In genomic region chr11:65576867-65577755, GRCh38 we compare ENCODE assay signal across 7 cellular contexts. TPM values are rescaled to one million over a fixed set of nuclear protein-coding genes. Genes with fewer than 3 reads are reported as not detected.
DNase-seq lines count a peak whose midpoint lies in the region; ATAC-seq, FAIRE-seq and TF ChIP-seq lines count a peak whose summit lies in the region.

No MANE protein-coding gene starts in this region.

- in situ Hi-C loops in astrocyte of the cerebellum (cut with HindIII; ENCODE audit: low sequenced_read_pairs): no loop called here

- ATAC-seq in stimulated activated naive B cell treated with anti-CD40 and anti-IgM and Interleukin-4, amounts not matched to agents 10 μg/mL and 1 μg/mL and 100 μg/mL, for 72 hours (replicated peaks): peak; percentile 10 to 21
- ATAC-seq in HG02642 (IDR thresholded peaks at IDR 0.05; ENCODE audit: poor library complexity, unreplicated experiment): no peak

- H3K4me3 Mint-ChIP-seq in stimulated activated naive B cell treated with anti-CD40 and anti-IgM and Interleukin-4, amounts not matched to agents 10 μg/mL and 1 μg/mL and 100 μg/mL, for 72 hours: peak overlapping the region; percentile 88 to 90

- DNase-seq in GM12891 (ENCODE audit: insufficient read length, low spot score) (no peak), NOMO-1 treated with DMSO at 0.1 percent for 48 hours (lab: John Stamatoyannopoulos, UW; ENCODE audit: unreplicated experiment) (peak; percentile 61), astrocyte of the cerebellum (ENCODE audit: low read depth) (no peak), iris pigment epithelial cell (ENCODE audit: low read depth) (peak; percentile 47), cerebellum (ENCODE audit: low spot score) (no peak)
- DNase-seq in stimulated activated naive B cell treated with anti-CD40 and anti-IgM and Interleukin-4, amounts not matched to agents 10 μg/mL and 1 μg/mL and 100 μg/mL, for 72 hours: peak; percentile 56

- no peak for TF ChIP-seq CTCF in astrocyte of the cerebellum (IDR thresholded peaks at IDR 0.05; ENCODE audit: low read depth, low read length, missing control alignments)

- no peaks in the 10 kb centered on the region for H3K9me3 Mint-ChIP-seq in stimulated activated naive B cell treated with anti-CD40 and anti-IgM and Interleukin-4, amounts not matched to agents 10 μg/mL and 1 μg/mL and 100 μg/mL, for 72 hours

- H3K36me3 Mint-ChIP-seq in stimulated activated naive B cell treated with anti-CD40 and anti-IgM and Interleukin-4, amounts not matched to agents 10 μg/mL and 1 μg/mL and 100 μg/mL, for 72 hours: peaks cover 33 to 58% of the 10 kb centered on the region in 2 donors

- H3K27me3 Mint-ChIP-seq in stimulated activated naive B cell treated with anti-CD40 and anti-IgM and Interleukin-4, amounts not matched to agents 10 μg/mL and 1 μg/mL and 100 μg/mL, for 72 hours: no peaks in the 10 kb centered on the region

- TF ChIP-seq POLR2A in GM12891 (IDR thresholded peaks at IDR 0.05; ENCODE audit: low read depth, low read length): no peak

- peak; percentile 76 for FAIRE-seq in GM12891 (lab: Jason Lieb, UNC)

- peaks cover 40 to 77% of the 10 kb centered on the region in 2 donors for H3K4me1 Mint-ChIP-seq in stimulated activated naive B cell treated with anti-CD40 and anti-IgM and Interleukin-4, amounts not matched to agents 10 μg/mL and 1 μg/mL and 100 μg/mL, for 72 hours

- H3K4me3 ChIP-seq in astrocyte of the cerebellum (ENCODE audit: low read depth, low read length): peak overlapping the region; percentile 48

- H3K27ac Mint-ChIP-seq in stimulated activated naive B cell treated with anti-CD40 and anti-IgM and Interleukin-4, amounts not matched to agents 10 μg/mL and 1 μg/mL and 100 μg/mL, for 72 hours: peak overlapping the region; percentile 96

TF ChIP-seq in GM12891, 5 proteins besides CTCF, POLR2A, EP300 and RAD21:
- TF ChIP-seq SPI1 (IDR thresholded peaks at IDR 0.05; ENCODE audit: low read depth, low read length): peak; percentile 68
- TF ChIP-seq TAF1 (IDR thresholded peaks at IDR 0.05; ENCODE audit: low read depth, low read length): no peak
- TF ChIP-seq POLR2AphosphoS5 (IDR thresholded peaks at IDR 0.05; ENCODE audit: low read depth, low read length): peak; percentile 19; the same call in 1 of the 2 replicates

RNA-seq across cellular contexts. Expression of gene EHBP1L1, which starts 1.3 kb away (rescaled TPM):
- 36.3 TPM for polyA plus RNA-seq in GM12891 (2012; ENCODE audit: low read depth, missing spikeins)
- total RNA-seq in cerebellum: 11.4 TPM

RNA-seq across cellular contexts. Expression of gene FAM89B, which starts 4.8 kb away (rescaled TPM):
- 18.3 TPM for polyA plus RNA-seq in GM12891 (2012; ENCODE audit: low read depth, missing spikeins)
- 24.7 TPM for total RNA-seq in cerebellum

RNA-seq across cellular contexts. Expression of gene ZNRD2, which starts 6.8 kb away (rescaled TPM):
- polyA plus RNA-seq in GM12891 (2012; ENCODE audit: low read depth, missing spikeins): 48.7 TPM
- total RNA-seq in cerebellum: 14.3 TPM

RNA-seq across cellular contexts. Expression of gene KCNK7, which starts 18.5 kb away (rescaled TPM):
- polyA plus RNA-seq in GM12891 (2012; ENCODE audit: low read depth, missing spikeins): 0.09 TPM
- total RNA-seq in cerebellum: 0.27 TPM

RNA-seq across cellular contexts. Expression of gene LTBP3, which starts 19.0 kb away (rescaled TPM):
- 14.6 TPM for polyA plus RNA-seq in GM12891 (2012; ENCODE audit: low read depth, missing spikeins)
- 27.9 TPM for total RNA-seq in cerebellum

Comparison
In these comparisons a context has a peak if more than half of its experiments do, and no peak if none do; other contexts are left out.
1. DNase-seq: peak in NOMO-1 treated with DMSO at 0.1 percent for 48 hours (single experiment), iris pigment epithelial cell (single experiment) and stimulated activated naive B cell treated with anti-CD40 and anti-IgM and Interleukin-4, amounts not matched to agents 10 μg/mL and 1 μg/mL and 100 μg/mL, for 72 hours (single experiment); none in GM12891 (single experiment), astrocyte of the cerebellum (single experiment) and cerebellum (single experiment).